Comparison of ENCODE assay signal across 2 cellular contexts in the genomic region with DNA sequence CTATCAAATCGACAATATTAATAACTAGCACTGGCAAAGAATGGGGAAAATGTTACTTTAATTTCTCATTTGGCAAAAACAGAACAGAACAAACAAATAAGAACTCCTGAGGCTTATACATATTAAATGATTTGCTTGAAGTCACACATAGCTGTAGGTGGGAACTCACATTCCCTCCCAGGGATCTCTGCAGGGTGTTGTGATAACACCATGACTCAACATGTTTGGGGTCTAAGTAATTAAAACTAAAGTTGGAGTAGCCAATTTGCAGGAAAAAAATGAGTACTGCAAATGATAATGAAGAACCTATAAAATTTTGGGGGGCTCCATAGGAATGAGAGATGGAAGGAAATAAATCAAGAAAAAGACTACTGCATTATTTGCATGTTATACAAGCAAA.
TF ChIP-seq lines count a peak whose summit lies in the region.

No MANE protein-coding gene starts in this region.

TF ChIP-seq in H1, 55 proteins besides CTCF, POLR2A, EP300 and RAD21 (continued from another document):
- TF ChIP-seq BACH1 (IDR thresholded peaks at IDR 0.05; ENCODE audit: low read length), result peak; percentile 54; the same call in 1 of the 2 replicates

TF ChIP-seq in neural cell, 6 proteins besides CTCF, POLR2A, EP300 and RAD21 (continued from another document):
- TF ChIP-seq, protein P1, sequence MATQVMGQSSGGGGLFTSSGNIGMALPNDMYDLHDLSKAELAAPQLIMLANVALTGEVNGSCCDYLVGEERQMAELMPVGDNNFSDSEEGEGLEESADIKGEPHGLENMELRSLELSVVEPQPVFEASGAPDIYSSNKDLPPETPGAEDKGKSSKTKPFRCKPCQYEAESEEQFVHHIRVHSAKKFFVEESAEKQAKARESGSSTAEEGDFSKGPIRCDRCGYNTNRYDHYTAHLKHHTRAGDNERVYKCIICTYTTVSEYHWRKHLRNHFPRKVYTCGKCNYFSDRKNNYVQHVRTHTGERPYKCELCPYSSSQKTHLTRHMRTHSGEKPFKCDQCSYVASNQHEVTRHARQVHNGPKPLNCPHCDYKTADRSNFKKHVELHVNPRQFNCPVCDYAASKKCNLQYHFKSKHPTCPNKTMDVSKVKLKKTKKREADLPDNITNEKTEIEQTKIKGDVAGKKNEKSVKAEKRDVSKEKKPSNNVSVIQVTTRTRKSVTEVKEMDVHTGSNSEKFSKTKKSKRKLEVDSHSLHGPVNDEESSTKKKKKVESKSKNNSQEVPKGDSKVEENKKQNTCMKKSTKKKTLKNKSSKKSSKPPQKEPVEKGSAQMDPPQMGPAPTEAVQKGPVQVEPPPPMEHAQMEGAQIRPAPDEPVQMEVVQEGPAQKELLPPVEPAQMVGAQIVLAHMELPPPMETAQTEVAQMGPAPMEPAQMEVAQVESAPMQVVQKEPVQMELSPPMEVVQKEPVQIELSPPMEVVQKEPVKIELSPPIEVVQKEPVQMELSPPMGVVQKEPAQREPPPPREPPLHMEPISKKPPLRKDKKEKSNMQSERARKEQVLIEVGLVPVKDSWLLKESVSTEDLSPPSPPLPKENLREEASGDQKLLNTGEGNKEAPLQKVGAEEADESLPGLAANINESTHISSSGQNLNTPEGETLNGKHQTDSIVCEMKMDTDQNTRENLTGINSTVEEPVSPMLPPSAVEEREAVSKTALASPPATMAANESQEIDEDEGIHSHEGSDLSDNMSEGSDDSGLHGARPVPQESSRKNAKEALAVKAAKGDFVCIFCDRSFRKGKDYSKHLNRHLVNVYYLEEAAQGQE (IDR thresholded peaks at IDR 0.05; ENCODE audit: borderline replicate concordance), result no peak
- TF ChIP-seq TAF1 (IDR thresholded peaks at IDR 0.05; ENCODE audit: low read depth), result no peak
- TF ChIP-seq EZH2 (IDR thresholded peaks at IDR 0.05; ENCODE audit: borderline replicate concordance, insufficient read depth, low read length, poor library complexity, severe bottlenecking), result no peak
- TF ChIP-seq SMC3 (conservative IDR thresholded peaks at IDR 0.05; ENCODE audit: poor library complexity), result no peak
- TF ChIP-seq POLR2AphosphoS5 (IDR thresholded peaks at IDR 0.05), result no peak
